18 cellular contexts compared by ENCODE assay signal in the genomic region with DNA sequence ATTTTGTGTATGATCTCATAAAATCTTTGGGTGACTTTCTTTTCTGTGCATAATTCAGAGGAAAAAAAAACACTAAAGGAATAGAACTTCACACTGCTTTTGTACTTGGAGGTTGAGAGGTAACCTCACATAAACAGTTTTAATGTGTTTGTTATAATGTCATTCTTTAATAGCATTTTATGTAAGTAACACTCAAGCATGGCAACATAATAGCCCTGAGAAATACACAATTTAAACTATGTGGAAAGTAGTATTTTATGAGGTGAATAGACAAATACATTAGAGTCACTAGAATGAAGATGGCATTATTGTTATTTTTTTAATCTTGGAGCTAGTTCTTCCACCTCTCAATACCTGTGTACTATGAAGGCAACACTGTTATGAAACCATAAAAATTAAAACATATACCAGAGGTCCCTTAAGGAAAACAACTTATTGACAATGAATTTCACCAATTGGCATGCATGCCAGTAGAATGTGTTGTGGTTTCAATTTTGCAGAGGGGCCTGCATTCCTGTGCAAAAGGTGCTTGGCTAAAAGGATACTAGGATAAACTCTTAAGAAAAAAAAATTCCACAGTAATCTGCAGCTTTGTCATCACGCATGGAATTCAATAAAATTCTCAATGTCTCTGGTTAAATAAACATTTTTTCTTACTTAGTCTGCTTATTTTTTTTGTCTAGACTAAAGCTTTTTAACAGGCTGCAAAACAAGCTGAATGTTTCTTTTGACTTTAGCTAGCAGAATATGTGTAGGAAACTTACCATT.
A peak's percentile ranks its signal among the peaks of the same experiment; 100 is the strongest.
DNase-seq lines count a peak whose midpoint lies in the region; ATAC-seq and TF ChIP-seq lines count a peak whose summit lies in the region.
"Had no signal": no experiment of that assay in that cellular context is flagged by ENCODE, and none has a peak within 500 bp of the region (broad histone marks: within the 10 kb centered on the region; RNA-seq: fewer than 3 reads in every experiment).

No MANE protein-coding gene starts in this region.

- ATAC-seq in sciatic nerve: no peak
- ATAC-seq: gastroesophageal sphincter, K562, Right ventricle myocardium inferior had no signal

- peaks cover 39% of the 10 kb centered on the region for H3K4me1 Mint-ChIP-seq in chondrocyte (ENCODE audit: low read depth)
- H3K4me1 Mint-ChIP-seq: CD14-positive monocyte had no signal

- H3K4me3 Mint-ChIP-seq in chondrocyte (ENCODE audit: unreplicated experiment): peak overlapping the region; percentile 26
- H3K4me3 Mint-ChIP-seq: CD14-positive monocyte had no signal

- no peak for TF ChIP-seq CTCF in chondrocyte (IDR thresholded peaks at IDR 0.05)

- intact Hi-C loops in sciatic nerve (cut with DNase I): no loop called here

- DNase-seq in DMS114 treated with DMSO at 0.1 percent for 48 hours (lab: John Stamatoyannopoulos, UW; ENCODE audit: unreplicated experiment) (peak; percentile 43), LoVo (ENCODE audit: low spot score) (peak; percentile 16), chondrocyte (ENCODE audit: low spot score) (no peak), renal cortical epithelial cell (ENCODE audit: low read depth) (peak; percentile 39), sciatic nerve (ENCODE audit: low spot score) (no peak), NOMO-1 (lab: John Stamatoyannopoulos, UW; ENCODE audit: unreplicated experiment in 2 of 2) (no peak), SIG-M5 treated with dmso at 0.1 percent for 504 hours (lab: John Stamatoyannopoulos, UW; ENCODE audit: unreplicated experiment) (no peak)
- DNase-seq in activated CD4-positive, alpha-beta T cell treated with anti-CD3 and anti-CD28 coated beads, Interleukin-2, amount 50 U/mL, for 48 hours: no peak
- DNase-seq: activated CD4-positive, alpha-beta T cell treated with anti-CD3 and anti-CD28 coated beads, Interleukin-2, amount 50 U/mL, for 1 hour; aorta; effector CD4-positive, alpha-beta T cell; NCI-H146; T-helper 9 cell; tibial artery had no signal

- peaks cover 6% of the 10 kb centered on the region for H3K36me3 Mint-ChIP-seq in chondrocyte (ENCODE audit: low read depth)

- H3K27ac Mint-ChIP-seq in chondrocyte (ENCODE audit: unreplicated experiment): peak overlapping the region; percentile 86
- H3K27ac Mint-ChIP-seq: CD14-positive monocyte had no signal

- H3K9me3 Mint-ChIP-seq in chondrocyte (ENCODE audit: low read depth): peaks cover under 1% of the 10 kb centered on the region
- H3K9me3 Mint-ChIP-seq: CD14-positive monocyte had no signal

- H3K27me3 Mint-ChIP-seq in chondrocyte (ENCODE audit: low read depth): no peaks in the 10 kb centered on the region

Comparison
In these comparisons a context has a peak if more than half of its experiments do, and no peak if none do; other contexts are left out.
1. DNase-seq: peak in DMS114 treated with DMSO at 0.1 percent for 48 hours (single experiment), LoVo (single experiment) and renal cortical epithelial cell (single experiment); none in chondrocyte (single experiment), activated CD4-positive, alpha-beta T cell treated with anti-CD3 and anti-CD28 coated beads, Interleukin-2, amount 50 U/mL, for 48 hours (0 of 2), sciatic nerve (single experiment), NOMO-1 (0 of 2) and SIG-M5 treated with dmso at 0.1 percent for 504 hours (single experiment).